ENCODE assay signal across 11 cellular contexts in the genomic region with DNA sequence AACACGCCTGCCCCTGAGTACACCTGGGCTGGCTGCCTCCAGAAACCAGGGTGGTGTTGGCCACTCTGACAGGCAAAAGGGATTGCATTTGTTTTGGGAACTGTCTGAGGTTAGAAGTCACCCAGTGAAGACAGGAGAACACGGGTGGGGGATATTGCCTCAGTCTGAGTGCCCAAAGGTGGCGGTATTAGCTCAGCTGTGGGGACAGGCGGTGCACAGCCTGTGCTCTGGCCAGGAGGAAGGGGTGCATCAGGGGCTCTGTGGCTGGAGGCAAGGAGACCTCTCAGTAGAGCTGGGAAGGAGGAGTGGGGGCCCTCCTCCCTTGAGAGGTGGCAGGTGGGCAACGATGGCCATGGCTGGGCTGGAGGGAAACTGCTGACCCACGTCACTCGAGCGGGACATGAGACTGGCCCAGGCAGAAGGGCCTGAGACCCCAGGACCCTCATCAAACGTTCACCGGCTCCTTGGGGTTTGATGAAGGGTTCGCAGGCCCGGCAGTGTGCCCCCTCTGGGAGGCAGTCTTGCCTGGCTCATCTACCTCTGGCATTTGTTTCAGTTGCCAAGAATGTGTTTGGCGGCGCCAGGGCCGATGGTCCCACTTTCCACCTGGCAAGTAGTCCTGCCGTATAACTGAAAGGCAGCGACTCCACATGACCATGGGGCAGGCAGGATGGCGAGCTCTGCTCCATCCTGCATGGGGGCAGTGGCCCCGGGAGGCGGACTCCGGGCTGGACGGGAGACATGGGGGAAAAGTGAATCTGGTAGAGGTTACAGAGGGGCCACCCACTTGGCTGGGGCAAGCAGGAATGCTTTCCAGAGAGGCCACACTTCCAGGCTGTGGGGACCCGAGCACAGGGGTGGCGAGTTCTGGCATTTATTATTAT. TPM values are rescaled to one million over a fixed set of nuclear protein-coding genes. Genes with fewer than 3 reads are reported as not detected.
DNase-seq lines count a peak whose midpoint lies in the region; ATAC-seq and TF ChIP-seq lines count a peak whose summit lies in the region.
"Had no signal": no experiment of that assay in that cellular context is flagged by ENCODE, and none has a peak within 500 bp of the region (broad histone marks: within the 10 kb centered on the region; RNA-seq: fewer than 3 reads in every experiment).

No MANE protein-coding gene starts in this region.

- H3K4me1 Mint-ChIP-seq in T-helper 17 cell = peaks cover 4% of the 10 kb centered on the region

- H3K27ac Mint-ChIP-seq in T-helper 17 cell = no peak overlapping the region
- H3K27ac Mint-ChIP-seq: activated naive CD8-positive, alpha-beta T cell treated with anti-CD3 and anti-CD28 coated beads for 36 hours; nephron had no signal

- H3K36me3 Mint-ChIP-seq in T-helper 17 cell (ENCODE audit: low read depth) = no peaks in the 10 kb centered on the region
- H3K36me3 Mint-ChIP-seq: activated naive CD8-positive, alpha-beta T cell treated with anti-CD3 and anti-CD28 coated beads for 36 hours had no signal

- H3K9me2 ChIP-seq in SK-N-SH = no peaks in the 10 kb centered on the region

- H3K4me2 ChIP-seq in SK-N-SH = no peak overlapping the region

- no peak overlapping the region; a peak in 1 of 4 replicates for H3K27ac ChIP-seq in SK-N-SH (ENCODE audit: low read depth in 2 of 2, low read length in 1 of 2)
- H3K27ac ChIP-seq in foreskin keratinocyte = no peak overlapping the region

- no peaks in the 10 kb centered on the region for H3K27me3 ChIP-seq in BE2C
- H3K27me3 ChIP-seq in SK-N-SH (ENCODE audit: insufficient read depth) = no peaks in the 10 kb centered on the region
- peaks cover 3% of the 10 kb centered on the region for H3K27me3 ChIP-seq in foreskin keratinocyte

- no peaks in the 10 kb centered on the region for H3F3A ChIP-seq in SK-N-SH (replicated peaks; ENCODE audit: insufficient read depth)

- ATAC-seq in foreskin keratinocyte = no peak
- no peak for ATAC-seq in T-helper 17 cell
- ATAC-seq in GM19324 (IDR thresholded peaks at IDR 0.05; ENCODE audit: low FRiP score, unreplicated experiment) = no peak

- peaks cover 36% of the 10 kb centered on the region for H3K4me1 ChIP-seq in BE2C
- H3K4me1 ChIP-seq in SK-N-SH (ENCODE audit: control insufficient read depth in 1 of 2, insufficient read depth in 2 of 2, low read depth in 1 of 2, low read length in 1 of 2) = peaks cover 10 to 34% of the 10 kb centered on the region in 2 experiments; a peak in 2 of 4 replicates
- no peaks in the 10 kb centered on the region for H3K4me1 ChIP-seq in foreskin keratinocyte

- H3K4me3 ChIP-seq in BE2C (ENCODE audit: low read depth, low read length) = no peak overlapping the region
- H3K4me3 ChIP-seq in GM12864 (ENCODE audit: low read depth, low read length) = no peak overlapping the region
- H3K4me3 ChIP-seq in SK-N-SH (ENCODE audit: low read depth in 2 of 2, low read length in 1 of 2) = no peak overlapping the region

- CTCF ChIA-PET in SK-N-SH (lab: Yijun Ruan, JAX) = interaction anchor here (0.7 to 14.1 kb wide), 27 partner anchors 8 to 581 kb away, joined by 3 to 403 read pairs (median 6); partner anchors contain the start of genes CCND1, LTO1 and SMIM38

- no peak overlapping the region for H2AFZ ChIP-seq in SK-N-SH (ENCODE audit: low read depth)

- H3K36me3 ChIP-seq in BE2C (no peaks in the 10 kb centered on the region), SK-N-SH (replicated peaks in 1 of 2; ENCODE audit: control insufficient read depth in 1 of 2, insufficient read depth in 2 of 2, low read length in 1 of 2) (no peaks in the 10 kb centered on the region)

- no peak for TF ChIP-seq EP300 in SK-N-SH (IDR thresholded peaks at IDR 0.05; ENCODE audit: borderline replicate concordance in 1 of 2, low read depth in 1 of 2, low read length in 1 of 2)

- H3K9me3 ChIP-seq in BE2C (no peaks in the 10 kb centered on the region; the same call in 1 of the 2 replicates), SK-N-SH (no peaks in the 10 kb centered on the region), T-helper 17 cell (ENCODE audit: control insufficient read depth, low read length, poor library complexity, severe bottlenecking) (no peaks in the 10 kb centered on the region)

- 83% methylated on average over 14 of the region's 24 CpGs for WGBS in SK-N-SH (ENCODE audit: low lambda C conversion rate)

- POLR2A ChIA-PET in SK-N-SH (lab: Yijun Ruan, JAX) = interaction anchor here (0.7 to 2.3 kb wide), 4 partner anchors 539 to 589 kb away, joined by 3 to 18 read pairs (median 4); no protein-coding TSS in a partner anchor

- H4K20me1 ChIP-seq in SK-N-SH (ENCODE audit: insufficient read depth) = no peaks in the 10 kb centered on the region

- H3K79me2 ChIP-seq in SK-N-SH (ENCODE audit: insufficient read depth) = no peaks in the 10 kb centered on the region

- H3K9ac ChIP-seq in SK-N-SH = no peak overlapping the region

- peak; percentile 77 for DNase-seq in BE2C
- DNase-seq in GM12864 (ENCODE audit: low read depth) = no peak
- DNase-seq in SK-N-SH = peak; percentile 80
- DNase-seq in foreskin keratinocyte = no peak
- DNase-seq in NK-92 treated with Interleukin-12 subunit alpha and Interleukin-12 subunit beta, amount 100 ng/mL, for 24 hours (lab: John Stamatoyannopoulos, UW) = no peak
- no peak for DNase-seq in T-helper 17 cell
- DNase-seq in activated effector memory CD4-positive, alpha-beta T cell treated with Interleukin-2 at 50 U/mL for 16 hours = no peak
- DNase-seq: activated naive CD8-positive, alpha-beta T cell treated with anti-CD3 and anti-CD28 coated beads for 36 hours; NCI-H2029 had no signal

- peak; percentile 82 for TF ChIP-seq RAD21 in SK-N-SH (IDR thresholded peaks at IDR 0.05; ENCODE audit: low read length)

- TF ChIP-seq CTCF in BE2C (IDR thresholded peaks at IDR 0.05; ENCODE audit: low read depth, low read length) (peak; percentile 57), GM12864 (IDR thresholded peaks at IDR 0.05; ENCODE audit: low read depth, low read length, missing control alignments) (peak; percentile 13), SK-N-SH (IDR thresholded peaks at IDR 0.05) (peak; percentile 25; the same call in 1 of the 2 replicates), foreskin keratinocyte (conservative IDR thresholded peaks at IDR 0.05) (peak; percentile 34)

- peaks cover 8% of the 10 kb centered on the region for H3K27me3 Mint-ChIP-seq in T-helper 17 cell
- H3K27me3 Mint-ChIP-seq: activated naive CD8-positive, alpha-beta T cell treated with anti-CD3 and anti-CD28 coated beads for 36 hours had no signal

- H3K4me3 Mint-ChIP-seq in T-helper 17 cell = no peak overlapping the region
- H3K4me3 Mint-ChIP-seq: activated naive CD8-positive, alpha-beta T cell treated with anti-CD3 and anti-CD28 coated beads for 36 hours; nephron had no signal

TF ChIP-seq in SK-N-SH, 30 proteins besides CTCF, POLR2A, EP300 and RAD21:
- TF ChIP-seq RCOR1 (IDR thresholded peaks at IDR 0.05; ENCODE audit: low read length) = no peak
- no peak for TF ChIP-seq RXRA (IDR thresholded peaks at IDR 0.05; ENCODE audit: borderline replicate concordance, low read depth)
- peak; percentile 59 for TF ChIP-seq SMC3 (IDR thresholded peaks at IDR 0.05; ENCODE audit: low read depth, low read length)

RNA-seq across cellular contexts. Expression of gene SMIM38, which starts 52.8 kb away (rescaled TPM):
- 0.76 TPM for polyA plus RNA-seq in BE2C (2012; ENCODE audit: insufficient read depth, insufficient read length, low read depth)
- polyA plus RNA-seq in SK-N-SH (2012; rRNA removed) (0.13 and 0.16 TPM in 2 replicates), foreskin keratinocyte (not detected in 2 replicates)
- 0.01 and 0.09 TPM in 2 replicates for polyA plus RNA-seq in SK-N-SH (2012; cell fraction: cytosol; rRNA removed)
- 0.82 and 0.96 TPM in 2 replicates for polyA plus RNA-seq in SK-N-SH (2012; cell fraction: nucleus; rRNA removed)
- total RNA-seq in foreskin keratinocyte (not detected in 2 replicates), T-helper 17 cell (under 1 TPM; 0.22 to 0.34 TPM)

RNA-seq across cellular contexts. Expression of gene TPCN2, which starts 54.2 kb away (rescaled TPM):
- 17.3 TPM for polyA plus RNA-seq in BE2C (2012; ENCODE audit: insufficient read depth, insufficient read length, low read depth)
- polyA plus RNA-seq in SK-N-SH (2012; rRNA removed) (7.6 and 8.7 TPM in 2 replicates), foreskin keratinocyte (7.4 and 8.6 TPM in 2 replicates)
- 3.3 and 4.5 TPM in 2 replicates for polyA plus RNA-seq in SK-N-SH (2012; cell fraction: cytosol; rRNA removed)
- polyA plus RNA-seq in SK-N-SH (2012; cell fraction: nucleus; rRNA removed) = 36.5 and 41.4 TPM in 2 replicates
- total RNA-seq in foreskin keratinocyte (10.2 and 11.9 TPM in 2 replicates), T-helper 17 cell (10 to 100 TPM in 1 of 2 donors, 1 to 10 TPM in 1; 9.1 to 16.4 TPM)

Comparison
In these comparisons a context has a peak if more than half of its experiments do, and no peak if none do; other contexts are left out.
1. DNase-seq: peak in BE2C (single experiment) and SK-N-SH (single experiment); none in GM12864 (single experiment), foreskin keratinocyte (0 of 2), NK-92 treated with Interleukin-12 subunit alpha and Interleukin-12 subunit beta, amount 100 ng/mL, for 24 hours (single experiment), T-helper 17 cell (0 of 3) and activated effector memory CD4-positive, alpha-beta T cell treated with Interleukin-2 at 50 U/mL for 16 hours (single experiment).
2. Peak in every context shown above with its lines, with median percentiles within 50 percentile points of each other: CTCF ChIP-seq.